Comparison of ENCODE assay signal across 18 cellular contexts in the genomic region with DNA sequence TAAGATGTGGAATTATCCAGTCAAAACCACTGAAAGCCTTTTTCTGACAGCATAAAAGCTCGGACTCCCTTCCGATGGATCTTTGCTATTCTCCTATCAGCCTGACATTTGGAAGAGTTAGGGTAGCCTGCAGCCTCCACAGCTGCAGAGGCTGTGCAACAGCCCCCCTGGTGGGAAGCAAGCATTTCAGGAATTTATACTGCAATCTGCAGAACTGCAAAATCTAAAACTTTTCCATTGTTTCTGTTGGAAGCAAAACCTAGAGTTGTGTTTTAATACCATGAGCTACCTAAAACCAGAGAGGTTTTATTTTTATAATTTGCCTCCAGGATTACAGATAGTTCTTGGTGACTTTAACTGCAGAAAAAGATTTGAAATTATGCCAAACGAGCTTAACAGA.
DNase-seq lines count a peak whose midpoint lies in the region; TF ChIP-seq lines count a peak whose summit lies in the region.
"Had no signal": no experiment of that assay in that cellular context is flagged by ENCODE, and none has a peak within 500 bp of the region (broad histone marks: within the 10 kb centered on the region; RNA-seq: fewer than 3 reads in every experiment).

No MANE protein-coding gene starts in this region.

- peaks cover 88% of the 10 kb centered on the region for H4K20me1 ChIP-seq in hepatocyte (ENCODE audit: insufficient read depth, poor library complexity, severe bottlenecking)

- H3K18ac ChIP-seq in trophoblast cell (ENCODE audit: low read length), result no peak overlapping the region

- H2AK5ac ChIP-seq in trophoblast cell (ENCODE audit: low read length), result no peak overlapping the region

- peak overlapping the region; percentile 28 for H3K4me2 ChIP-seq in hepatocyte
- H3K4me2 ChIP-seq in trophoblast cell (ENCODE audit: low read length), result peak overlapping the region; percentile 6

- H3K27me3 ChIP-seq in CD8-positive, alpha-beta memory T cell (ENCODE audit: insufficient read depth, low read length, poor library complexity, severe bottlenecking), result no peaks in the 10 kb centered on the region
- H3K27me3 ChIP-seq in hepatocyte (no peaks in the 10 kb centered on the region), trophoblast cell (ENCODE audit: insufficient read depth, low read length) (no peaks in the 10 kb centered on the region)
- H3K27me3 ChIP-seq: colonic mucosa had no signal

- peak overlapping the region in 2 of 7 donors; percentile 1 to 57 for H3K4me3 Mint-ChIP-seq in CD8-positive, alpha-beta memory T cell
- H3K4me3 Mint-ChIP-seq: stimulated activated naive CD8-positive, alpha-beta T cell treated with anti-CD3 and anti-CD28 coated beads, Interleukin-15, amount 100 ng/mL, for 72 hours had no signal

- no peak overlapping the region for H4K8ac ChIP-seq in trophoblast cell (ENCODE audit: low read depth, low read length)

- H3K36me3 Mint-ChIP-seq in CD8-positive, alpha-beta memory T cell, result peaks cover 0 to 52% (median 6%) of the 10 kb centered on the region in 3 donors

- H3K9me3 Mint-ChIP-seq in CD8-positive, alpha-beta memory T cell, result no peaks in the 10 kb centered on the region
- H3K9me3 Mint-ChIP-seq: stimulated activated naive CD8-positive, alpha-beta T cell treated with anti-CD3 and anti-CD28 coated beads, Interleukin-15, amount 100 ng/mL, for 72 hours had no signal

- peaks cover 99% of the 10 kb centered on the region for H3K79me2 ChIP-seq in hepatocyte
- peaks cover 15% of the 10 kb centered on the region for H3K79me2 ChIP-seq in trophoblast cell (ENCODE audit: control insufficient read depth, insufficient read depth, low read length, poor library complexity)

- H3K14ac ChIP-seq in trophoblast cell (ENCODE audit: low read length), result no peak overlapping the region

- H3K4me1 ChIP-seq in CD8-positive, alpha-beta memory T cell (ENCODE audit: insufficient read depth, low read length), result peaks cover 63% of the 10 kb centered on the region
- H3K4me1 ChIP-seq in hepatocyte (ENCODE audit: insufficient read depth), result peaks cover 22% of the 10 kb centered on the region
- peaks cover 6 to 23% of the 10 kb centered on the region in 2 experiments for H3K4me1 ChIP-seq in trophoblast cell (ENCODE audit: control insufficient read depth in 1 of 2, insufficient read depth in 2 of 2, low read length in 2 of 2)
- H3K4me1 ChIP-seq: colonic mucosa had no signal

- H3K27ac ChIP-seq in CD8-positive, alpha-beta memory T cell (ENCODE audit: low read depth, low read length), result no peak overlapping the region
- H3K27ac ChIP-seq in SK-N-MC, result peak overlapping the region; percentile 72
- H3K27ac ChIP-seq in hepatocyte, result no peak overlapping the region
- no peak overlapping the region for H3K27ac ChIP-seq in trophoblast cell (ENCODE audit: low read depth, low read length)
- H3K27ac ChIP-seq in caudate nucleus (ENCODE audit: low read depth, low read length), result no peak overlapping the region
- H3K27ac ChIP-seq: colonic mucosa had no signal

- H3K9me2 ChIP-seq in hepatocyte (replicated peaks; ENCODE audit: insufficient read depth), result no peaks in the 10 kb centered on the region

- H3K4me3 ChIP-seq in CD8-positive, alpha-beta memory T cell (ENCODE audit: low read length), result no peak overlapping the region
- H3K4me3 ChIP-seq in SK-N-MC, result peak overlapping the region; percentile 60
- no peak overlapping the region for H3K4me3 ChIP-seq in hepatocyte
- H3K4me3 ChIP-seq in trophoblast cell (ENCODE audit: low read depth, low read length), result no peak overlapping the region
- H3K4me3 ChIP-seq: colonic mucosa had no signal

- H3K23ac ChIP-seq in trophoblast cell (ENCODE audit: low read length), result no peak overlapping the region

- H3K36me3 ChIP-seq in CD8-positive, alpha-beta memory T cell (ENCODE audit: insufficient read depth, low read length), result peaks cover 4% of the 10 kb centered on the region
- H3K36me3 ChIP-seq in SK-N-MC (ENCODE audit: insufficient read depth, low read length) (peaks cover 4% of the 10 kb centered on the region; the same call in 1 of the 2 replicates), hepatocyte (replicated peaks; ENCODE audit: insufficient read depth, low read depth) (no peaks in the 10 kb centered on the region), trophoblast cell (ENCODE audit: control insufficient read depth in 1 of 2, insufficient read depth in 2 of 2, low read length in 2 of 2) (no peaks in the 10 kb centered on the region)
- H3K36me3 ChIP-seq: colonic mucosa had no signal

- no peak overlapping the region for H2BK12ac ChIP-seq in trophoblast cell (ENCODE audit: low read length)

- peak overlapping the region; percentile 37 for H3K4ac ChIP-seq in trophoblast cell (ENCODE audit: low read depth, low read length)

- POLR2A ChIA-PET in CD8-positive, alpha-beta memory T cell (lab: Charles Lee), result interaction anchor here (1.0 kb wide), 1 partner anchor 15 kb away, joined by 4 read pairs; no protein-coding TSS in a partner anchor

- H3K9me3 ChIP-seq in CD8-positive, alpha-beta memory T cell (ENCODE audit: low read length), result no peaks in the 10 kb centered on the region
- H3K9me3 ChIP-seq in SK-N-MC (ENCODE audit: low read depth, low read length) (no peaks in the 10 kb centered on the region), hepatocyte (ENCODE audit: low read depth) (no peaks in the 10 kb centered on the region), trophoblast cell (ENCODE audit: insufficient read depth, low read depth, low read length) (no peaks in the 10 kb centered on the region)
- H3K9me3 ChIP-seq: Caco-2, colonic mucosa had no signal

- no peaks in the 10 kb centered on the region for H3K27me3 Mint-ChIP-seq in CD8-positive, alpha-beta memory T cell
- H3K27me3 Mint-ChIP-seq: stimulated activated naive CD8-positive, alpha-beta T cell treated with anti-CD3 and anti-CD28 coated beads, Interleukin-15, amount 100 ng/mL, for 72 hours had no signal

- H4K91ac ChIP-seq in trophoblast cell (ENCODE audit: low read depth, low read length), result no peak overlapping the region

- H4K12ac ChIP-seq in trophoblast cell (ENCODE audit: low read depth, low read length), result no peak overlapping the region

- no peak overlapping the region for H3K9ac ChIP-seq in SK-N-MC (ENCODE audit: insufficient read length)
- no peak overlapping the region for H3K9ac ChIP-seq in trophoblast cell (ENCODE audit: low read length)

- H3K4me1 Mint-ChIP-seq in CD8-positive, alpha-beta memory T cell, result peaks cover 84 to 91% (median 87%) of the 10 kb centered on the region in 3 donors

- H3K79me1 ChIP-seq in trophoblast cell (ENCODE audit: low read length), result no peaks in the 10 kb centered on the region

- H2BK120ac ChIP-seq in trophoblast cell (ENCODE audit: insufficient read depth, low read length, poor library complexity), result no peak overlapping the region

- H2AFZ ChIP-seq in hepatocyte (no peak overlapping the region), trophoblast cell (ENCODE audit: insufficient read depth, low read length, poor library complexity) (no peak overlapping the region)

- no peak overlapping the region for H2BK5ac ChIP-seq in trophoblast cell (ENCODE audit: low read depth, low read length, poor library complexity)

- CTCF ChIA-PET in CD8-positive, alpha-beta memory T cell (lab: Charles Lee), result no interaction called here

- peak overlapping the region in 7 of 8 donors; percentile 11 to 85 (median 40) for H3K27ac Mint-ChIP-seq in CD8-positive, alpha-beta memory T cell

- no peak for TF ChIP-seq CTCF in hepatocyte (IDR thresholded peaks at IDR 0.05; ENCODE audit: poor library complexity)

- DNase-seq in CD8-positive, alpha-beta memory T cell, result no peak
- no peak for DNase-seq in SK-N-MC (ENCODE audit: low read depth, low spot score)
- DNase-seq in hepatocyte (ENCODE audit: low spot score), result no peak
- DNase-seq in trophoblast cell, result no peak
- no peak for DNase-seq in SHP77 (lab: John Stamatoyannopoulos, UW)
- DNase-seq in caudate nucleus (lab: John Stamatoyannopoulos, UW), result no peak
- DNase-seq in NCI-H1048 (lab: John Stamatoyannopoulos, UW), result no peak
- no peak for DNase-seq in RPMI8226
- DNase-seq: activated CD4-positive, alpha-beta T cell treated with anti-CD3 and anti-CD28 coated beads, Interleukin-2, amount 50 U/mL, for 48 hours; activated naive CD4-positive, alpha-beta T cell treated with Interleukin-2 at 50 U/mL for 16 hours; Caco-2; colonic mucosa; left colon; NCI-H345; PC-3; stimulated activated CD4-positive, alpha-beta T cell treated with anti-CD3 and anti-CD28 coated beads, Interleukin-4, amount 100 ng/mL, for 24 hours; stimulated activated naive CD8-positive, alpha-beta T cell treated with anti-CD3 and anti-CD28 coated beads, Interleukin-15, amount 100 ng/mL, for 72 hours; T-helper 1 cell had no signal

- 37% methylated on average over 3 of the region's 3 CpGs for WGBS in hepatocyte (ENCODE audit: low lambda C conversion rate, missing lambda C conversion rate)
- WGBS in trophoblast cell (ENCODE audit: extremely low coverage, insufficient coverage, insufficient read length), result no CpG with 5 or more reads among the region's 3 CpGs
